Comparison of ENCODE assay signal across 2 cellular contexts in genomic region chr4:99315839-99316238, GRCh38.
TF ChIP-seq lines count a peak whose summit lies in the region.

No MANE protein-coding gene starts in this region.

TF ChIP-seq in GM23338, 12 proteins besides CTCF, POLR2A, EP300 and RAD21 (continued from another document):
- TF ChIP-seq ETS1 (IDR thresholded peaks at IDR 0.05) (no peak), NANOG (IDR thresholded peaks at IDR 0.05; ENCODE audit: borderline replicate concordance) (no peak), ZNF114 (CRISPR knock-in tag; IDR thresholded peaks at IDR 0.05) (no peak), ZNF331 (CRISPR knock-in tag; IDR thresholded peaks at IDR 0.05; ENCODE audit: low read depth) (no peak), POLR2AphosphoS5 (IDR thresholded peaks at IDR 0.05; ENCODE audit: low read depth) (no peak), EZH2phosphoT487 (IDR thresholded peaks at IDR 0.05; ENCODE audit: unreplicated experiment) (no peak), JUNB (IDR thresholded peaks at IDR 0.05; ENCODE audit: unreplicated experiment) (no peak), CREB1 (CRISPR knock-in tag; IDR thresholded peaks at IDR 0.05; ENCODE audit: low read depth) (no peak), REST (IDR thresholded peaks at IDR 0.05; ENCODE audit: unreplicated experiment) (no peak), ZNF462 (CRISPR knock-in tag; IDR thresholded peaks at IDR 0.05) (no peak)
TF ChIP-seq in GM23338: peak in this region for 0.

TF ChIP-seq in WTC11, 78 proteins besides CTCF, POLR2A, EP300 and RAD21 (continued from another document):
- TF ChIP-seq ZNF281 (CRISPR knock-in tag; IDR thresholded peaks at IDR 0.05) (no peak), STAT6 (CRISPR knock-in tag; conservative IDR thresholded peaks at IDR 0.05; ENCODE audit: low read depth) (no peak), ZSCAN18 (CRISPR knock-in tag; IDR thresholded peaks at IDR 0.05) (no peak), GTF2I (CRISPR knock-in tag; conservative IDR thresholded peaks at IDR 0.05) (no peak), MAX (CRISPR knock-in tag; IDR thresholded peaks at IDR 0.05) (no peak), ZNF671 (CRISPR knock-in tag; IDR thresholded peaks at IDR 0.05) (no peak), EMX1 (CRISPR knock-in tag; IDR thresholded peaks at IDR 0.05) (no peak), CREM (CRISPR knock-in tag; IDR thresholded peaks at IDR 0.05) (no peak), MYBL2 (CRISPR knock-in tag; IDR thresholded peaks at IDR 0.05) (no peak), ZNF416 (CRISPR knock-in tag; IDR thresholded peaks at IDR 0.05) (no peak), TCF7 (CRISPR knock-in tag; IDR thresholded peaks at IDR 0.05; ENCODE audit: low read depth) (no peak), NR2C2 (CRISPR knock-in tag; IDR thresholded peaks at IDR 0.05) (no peak), ATF1 (CRISPR knock-in tag; IDR thresholded peaks at IDR 0.05) (no peak), PRRX2 (CRISPR knock-in tag; IDR thresholded peaks at IDR 0.05) (no peak), MXD4 (CRISPR knock-in tag; IDR thresholded peaks at IDR 0.05; ENCODE audit: borderline replicate concordance) (no peak), GRHL2 (CRISPR knock-in tag; IDR thresholded peaks at IDR 0.05; ENCODE audit: insufficient replicate concordance, severe bottlenecking) (no peak), ZNF263 (CRISPR knock-in tag; IDR thresholded peaks at IDR 0.05; ENCODE audit: low read depth) (no peak), ZNF138 (CRISPR knock-in tag; conservative IDR thresholded peaks at IDR 0.05) (no peak)
TF ChIP-seq in WTC11: peak in this region for 0.
